11 cellular contexts compared by ENCODE assay signal in genomic region chr5:81268797-81269196, GRCh38. TPM values are rescaled to one million over a fixed set of nuclear protein-coding genes. Genes with fewer than 3 reads are reported as not detected.
A peak's percentile ranks its signal among the peaks of the same experiment; 100 is the strongest.
DNase-seq lines count a peak whose midpoint lies in the region; ATAC-seq and TF ChIP-seq lines count a peak whose summit lies in the region.
"Had no signal": no experiment of that assay in that cellular context is flagged by ENCODE, and none has a peak within 500 bp of the region (broad histone marks: within the 10 kb centered on the region; RNA-seq: fewer than 3 reads in every experiment).

No MANE protein-coding gene starts in this region.

- TF ChIP-seq CTCF in astrocyte of the cerebellum (IDR thresholded peaks at IDR 0.05; ENCODE audit: low read depth, low read length, missing control alignments): no peak
- TF ChIP-seq CTCF in left lung (IDR thresholded peaks at IDR 0.05): no peak
- TF ChIP-seq CTCF in GM10266 (IDR thresholded peaks at IDR 0.05; ENCODE audit: control insufficient read depth, insufficient read depth, low read depth, missing control alignments): no peak

- H3K4me1 ChIP-seq in left lung: peaks cover 0 to 5% of the 10 kb centered on the region in 2 donors

- peak overlapping the region in 1 of 2 donors; percentile 51 for H3K27ac ChIP-seq in left lung

- intact Hi-C loops in left lung (cut with DNase I): no loop called here

- ATAC-seq in left lung (peak; percentile 71), HG03045 (IDR thresholded peaks at IDR 0.05; ENCODE audit: unreplicated experiment) (no peak)

- H3K27me3 ChIP-seq in left lung: no peaks in the 10 kb centered on the region

- H3K36me3 ChIP-seq in left lung: no peaks in the 10 kb centered on the region

- in situ Hi-C loops in astrocyte of the cerebellum (cut with HindIII; ENCODE audit: low sequenced_read_pairs): no loop called here

- H3K9me3 ChIP-seq in left lung: no peaks in the 10 kb centered on the region

- DNase-seq in AG08395 (ENCODE audit: low spot score): peak; percentile 77
- DNase-seq in HS-27A (ENCODE audit: low read depth): peak; percentile 9
- DNase-seq in astrocyte of the cerebellum (ENCODE audit: low read depth): peak; percentile 67
- no peak for DNase-seq in left lung
- DNase-seq in KG1 (lab: John Stamatoyannopoulos, UW): no peak
- DNase-seq in anterior cingulate cortex (lab: John Stamatoyannopoulos, UW): no peak
- DNase-seq in GM10266 (ENCODE audit: extremely low spot score): no peak
- DNase-seq: activated T-cell treated with anti-CD3 and anti-CD28 coated beads, Interleukin-2, amount 50 U/mL, for 72 hours; mesendoderm had no signal

- no peak overlapping the region for H3K4me3 ChIP-seq in astrocyte of the cerebellum (ENCODE audit: low read depth, low read length)
- no peak overlapping the region for H3K4me3 ChIP-seq in left lung

RNA-seq across cellular contexts. Expression of gene ZCCHC9, which starts 32.6 kb away (rescaled TPM):
- 10 to 100 TPM; 21.3 to 22.3 TPM for total RNA-seq in left lung

RNA-seq across cellular contexts. Expression of gene CKMT2, which starts 35.7 kb away (rescaled TPM):
- 1 to 10 TPM; 1.5 to 1.7 TPM for total RNA-seq in left lung
- total RNA-seq: activated T-cell treated with anti-CD3 and anti-CD28 coated beads, Interleukin-2, amount 50 U/mL, for 72 hours; T-helper 2 cell treated with Interferon-gamma antibody and Interleukin-4, amounts not matched to agents 100 ng/mL and 5 ng/mL, for 36 hours had no signal

Comparison
In these comparisons a context has a peak if more than half of its experiments do, and no peak if none do; other contexts are left out.
1. DNase-seq: peak in AG08395 (single experiment), HS-27A (single experiment) and astrocyte of the cerebellum (single experiment); none in left lung (0 of 2), KG1 (single experiment), anterior cingulate cortex (0 of 58) and GM10266 (single experiment).